9 cellular contexts compared by ENCODE assay signal in genomic region chr13:38687246-38688229, GRCh38. TPM values are rescaled to one million over a fixed set of nuclear protein-coding genes. Genes with fewer than 3 reads are reported as not detected.
DNase-seq lines count a peak whose midpoint lies in the region; ATAC-seq and TF ChIP-seq lines count a peak whose summit lies in the region.
"Had no signal": no experiment of that assay in that cellular context is flagged by ENCODE, and none has a peak within 500 bp of the region (broad histone marks: within the 10 kb centered on the region; RNA-seq: fewer than 3 reads in every experiment).

No MANE protein-coding gene starts in this region.

- peak overlapping the region; percentile 58; the same call in 1 of the 2 replicates for H3K27ac ChIP-seq in HEK293 (ENCODE audit: extremely low read depth, low read depth, low read length)

- H3K27me3 ChIP-seq in iPS-15b (ENCODE audit: control insufficient read depth, insufficient read depth, low read length) (peaks cover 16% of the 10 kb centered on the region), skeletal muscle satellite cell (ENCODE audit: control insufficient read depth, insufficient read depth, low read length) (peaks cover 42% of the 10 kb centered on the region)

- H3K4me1 ChIP-seq in HEK293 (ENCODE audit: control insufficient read depth, insufficient read depth, low read length): peaks cover 4% of the 10 kb centered on the region
- H3K4me1 ChIP-seq in iPS-15b (ENCODE audit: control insufficient read depth, insufficient read depth, low read length): peaks cover 4% of the 10 kb centered on the region
- H3K4me1 ChIP-seq in skeletal muscle satellite cell (ENCODE audit: control insufficient read depth, insufficient read depth, low read length): peaks cover 15% of the 10 kb centered on the region

- peaks cover 39% of the 10 kb centered on the region for H3K36me3 Mint-ChIP-seq in WTC11
- H3K36me3 Mint-ChIP-seq: activated naive CD4-positive, alpha-beta T cell treated with anti-CD3 and anti-CD28 coated beads, Interleukin-2, amount 50 U/mL, for 72 hours had no signal

- POLR2A ChIA-PET in HEK293 (lab: Yijun Ruan, JAX): interaction anchor here (1.0 to 1.5 kb wide), 5 partner anchors 15 to 338 kb away, joined by 3 to 5 read pairs (median 4); partner anchors contain the start of gene UFM1
- POLR2A ChIA-PET in WTC11 (lab: Charles Lee): interaction anchor here (0.9 to 1.8 kb wide), 9 partner anchors 9 to 338 kb away, joined by 3 to 11 read pairs (median 4); partner anchors contain the start of gene UFM1

- H3K4me2 ChIP-seq in skeletal muscle satellite cell (ENCODE audit: low read length): peak overlapping the region; percentile 84

- TF ChIP-seq CTCF in HEK293 (tag by site-specific recombination; IDR thresholded peaks at IDR 0.05) (0 out of 2 replicates have a peak, but pooled peaks have one; percentile 12), WTC11 (IDR thresholded peaks at IDR 0.05) (no peak)

- peak; percentile 60 for DNase-seq in WTC11 (ENCODE audit: low spot score)
- no peak for DNase-seq in RKO (ENCODE audit: low spot score)
- no peak for DNase-seq in NCI-H2029 treated with DMSO at 0.1 percent for 48 hours (lab: John Stamatoyannopoulos, UW)
- no peak for DNase-seq in activated naive CD4-positive, alpha-beta T cell (lab: John Stamatoyannopoulos, UW)
- DNase-seq in hepatic stellate cell (ENCODE audit: low spot score): no peak

- H3K4me1 Mint-ChIP-seq in WTC11: peaks cover 17% of the 10 kb centered on the region

- no peak overlapping the region for H3K27ac Mint-ChIP-seq in WTC11
- H3K27ac Mint-ChIP-seq: activated naive CD4-positive, alpha-beta T cell treated with anti-CD3 and anti-CD28 coated beads, Interleukin-2, amount 50 U/mL, for 72 hours had no signal

- H3K4me3 ChIP-seq in HEK293 (ENCODE audit: low read depth, low read length) (peak overlapping the region; percentile 61), iPS-15b (ENCODE audit: low read depth, low read length) (peak overlapping the region; percentile 67), skeletal muscle satellite cell (ENCODE audit: low read length) (peak overlapping the region; percentile 65)

- H3K36me3 ChIP-seq in HEK293 (ENCODE audit: control insufficient read depth in 2 of 2, insufficient read depth in 1 of 2, low read length in 2 of 2) (peaks cover 0 to 13% of the 10 kb centered on the region in 2 experiments; a peak in 1 of 3 replicates), iPS-15b (ENCODE audit: control insufficient read depth, insufficient read depth, low read length) (peaks cover 5% of the 10 kb centered on the region), skeletal muscle satellite cell (ENCODE audit: insufficient read depth, low read length) (no peaks in the 10 kb centered on the region)

- H3K9me3 Mint-ChIP-seq in WTC11: peaks cover 18% of the 10 kb centered on the region

- peaks cover 19% of the 10 kb centered on the region for H3K27me3 Mint-ChIP-seq in WTC11 (ENCODE audit: low read depth)

- H3K9ac ChIP-seq in iPS-15b (ENCODE audit: low read depth, low read length) (peak overlapping the region; percentile 74), skeletal muscle satellite cell (ENCODE audit: low read depth, low read length) (no peak overlapping the region)

- H3K9me3 ChIP-seq in HEK293 (ENCODE audit: control insufficient read depth, insufficient read depth, low read depth, low read length): no peaks in the 10 kb centered on the region
- H3K9me3 ChIP-seq in iPS-15b (ENCODE audit: control insufficient read depth, insufficient read depth, low read length): no peaks in the 10 kb centered on the region
- no peaks in the 10 kb centered on the region for H3K9me3 ChIP-seq in skeletal muscle satellite cell (replicated peaks; ENCODE audit: low read length)

- ATAC-seq in WTC11: peak; percentile 20

- peak overlapping the region; percentile 86 for H3K4me3 Mint-ChIP-seq in WTC11

- CTCF ChIA-PET in HEK293 (lab: Yijun Ruan, JAX): interaction anchor here (0.6 to 1.0 kb wide), 2 partner anchors 332 to 541 kb away, joined by 3 read pairs; no protein-coding TSS in a partner anchor
- CTCF ChIA-PET in WTC11 (lab: Charles Lee): interaction anchor here (0.6 to 3.4 kb wide), 15 partner anchors 8 to 818 kb away, joined by 3 to 22 read pairs (median 5); partner anchors contain the start of gene TRPC4

TF ChIP-seq in HEK293, 187 proteins besides CTCF, POLR2A, EP300 and RAD21 (continues in another document):
- TF ChIP-seq ZNF549 (tag by site-specific recombination; IDR thresholded peaks at IDR 0.05) (no peak), ZSCAN5A (tag by site-specific recombination; IDR thresholded peaks at IDR 0.05) (no peak), ZBTB17 (tag by site-specific recombination; IDR thresholded peaks at IDR 0.05) (no peak), ZNF341 (tag by site-specific recombination; IDR thresholded peaks at IDR 0.05; ENCODE audit: low read depth) (0 out of 2 replicates have a peak, but pooled peaks have one; percentile 5), ZBTB48 (tag by site-specific recombination; IDR thresholded peaks at IDR 0.05) (0 out of 2 replicates have a peak, but pooled peaks have one; percentile 10), GLI4 (tag by site-specific recombination; IDR thresholded peaks at IDR 0.05) (0 out of 2 replicates have a peak, but pooled peaks have one; percentile 6), ZSCAN30 (tag by site-specific recombination; IDR thresholded peaks at IDR 0.05) (no peak), SCRT1 (tag by site-specific recombination; IDR thresholded peaks at IDR 0.05; ENCODE audit: borderline replicate concordance) (no peak), ZFP3 (tag by site-specific recombination; IDR thresholded peaks at IDR 0.05; ENCODE audit: low read depth) (peak; percentile 88), ZNF335 (tag by site-specific recombination; conservative IDR thresholded peaks at IDR 0.05) (peak; percentile 94), FEZF1 (tag by site-specific recombination; IDR thresholded peaks at IDR 0.05) (no peak)

TF ChIP-seq in WTC11, 78 proteins besides CTCF, POLR2A, EP300 and RAD21 (continues in another document):
- no peak for TF ChIP-seq GRHL2 (CRISPR knock-in tag; IDR thresholded peaks at IDR 0.05; ENCODE audit: insufficient replicate concordance, severe bottlenecking)
- no peak for TF ChIP-seq CDX4 (CRISPR knock-in tag; IDR thresholded peaks at IDR 0.05; ENCODE audit: borderline replicate concordance)
- TF ChIP-seq IRF2 (CRISPR knock-in tag; IDR thresholded peaks at IDR 0.05; ENCODE audit: borderline replicate concordance, low read depth): 0 out of 2 replicates have a peak, but pooled peaks have one; percentile 24
- peak; percentile 9; the same call in 1 of the 2 replicates for TF ChIP-seq MYBL2 (CRISPR knock-in tag; IDR thresholded peaks at IDR 0.05)
- TF ChIP-seq MXD4 (CRISPR knock-in tag; IDR thresholded peaks at IDR 0.05; ENCODE audit: borderline replicate concordance): no peak
- TF ChIP-seq NR1H2 (CRISPR knock-in tag; IDR thresholded peaks at IDR 0.05): no peak
- 0 out of 2 replicates have a peak, but pooled peaks have one; percentile 17 for TF ChIP-seq ZNF138 (CRISPR knock-in tag; conservative IDR thresholded peaks at IDR 0.05)
- 0 out of 2 replicates have a peak, but pooled peaks have one; percentile 45 for TF ChIP-seq FOXK1 (CRISPR knock-in tag; IDR thresholded peaks at IDR 0.05)
- TF ChIP-seq CREB1 (CRISPR knock-in tag; IDR thresholded peaks at IDR 0.05): 0 out of 2 replicates have a peak, but pooled peaks have one; percentile 59
- TF ChIP-seq USF1 (CRISPR knock-in tag; IDR thresholded peaks at IDR 0.05): peak; percentile 47; the same call in 1 of the 2 replicates
- TF ChIP-seq ESRRA (CRISPR knock-in tag; IDR thresholded peaks at IDR 0.05; ENCODE audit: borderline replicate concordance): 0 out of 2 replicates have a peak, but pooled peaks have one; percentile 40
- peak; percentile 15; the same call in 1 of the 2 replicates for TF ChIP-seq CREM (CRISPR knock-in tag; IDR thresholded peaks at IDR 0.05)
- 0 out of 2 replicates have a peak, but pooled peaks have one; percentile 27 for TF ChIP-seq NFE2L1 (CRISPR knock-in tag; IDR thresholded peaks at IDR 0.05)
- TF ChIP-seq GTF2I (CRISPR knock-in tag; conservative IDR thresholded peaks at IDR 0.05): no peak
- TF ChIP-seq FOXP4 (CRISPR knock-in tag; IDR thresholded peaks at IDR 0.05): peak; percentile 82

RNA-seq across cellular contexts. Expression of gene FREM2, which starts 0.7 kb away (rescaled TPM):
- total RNA-seq in WTC11 (2021): 23.7 to 24.5 TPM (median 24.1 TPM) in 3 replicates
- total RNA-seq in skeletal muscle satellite cell (2012; rRNA removed): under 0.01 TPM in 2 replicates
- total RNA-seq: activated naive CD4-positive, alpha-beta T cell treated with anti-CD3 and anti-CD28 coated beads, Interleukin-2, amount 50 U/mL, for 72 hours had no signal

Comparison
In these comparisons a context has a peak if more than half of its experiments do, and no peak if none do; other contexts are left out.
1. Of the 8 proteins assayed by ChIP-seq in both HEK293 and WTC11: peak only in HEK293: CTCF; only in WTC11: ZNF138; in both: none; in neither: 6.